Comparison of ENCODE assay signal across 8 cellular contexts in the genomic region with DNA sequence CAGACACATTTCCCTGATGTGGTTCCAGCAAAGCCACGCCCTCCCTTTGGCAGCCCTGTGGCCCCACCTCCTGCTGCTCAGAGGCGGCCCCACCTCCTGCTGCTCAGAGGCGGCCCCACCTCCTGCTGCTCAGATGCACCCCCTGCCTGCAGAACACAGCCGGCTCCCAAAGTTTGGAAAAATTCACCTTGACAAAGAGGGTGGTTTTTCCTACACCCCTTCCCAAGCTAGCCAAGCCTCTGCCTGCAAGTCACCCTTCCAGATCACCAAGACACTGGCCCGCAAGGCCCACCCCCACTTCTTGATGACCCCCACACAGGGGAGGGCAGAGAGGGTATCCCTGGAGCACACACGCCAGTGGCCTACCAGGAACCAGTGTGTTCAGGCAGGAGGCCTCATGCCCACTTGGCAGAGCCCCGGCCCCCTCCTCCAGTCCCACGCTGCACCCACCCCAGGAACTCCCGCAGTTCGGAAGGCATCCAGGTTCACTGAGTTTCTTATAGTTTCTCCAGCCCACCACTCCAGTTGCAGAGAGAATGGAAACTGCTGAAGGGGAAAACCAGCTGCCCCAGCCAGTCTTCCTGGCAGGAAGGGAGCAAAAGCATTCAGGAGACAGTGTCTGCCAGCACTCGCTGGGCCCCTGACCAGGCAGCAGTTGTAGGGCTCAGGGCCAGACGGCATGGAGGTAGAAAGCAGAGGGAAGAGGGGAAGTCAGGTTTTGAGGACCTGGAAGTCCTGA. TPM values are rescaled to one million over a fixed set of nuclear protein-coding genes. Genes with fewer than 3 reads are reported as not detected.
DNase-seq lines count a peak whose midpoint lies in the region; ATAC-seq, FAIRE-seq and TF ChIP-seq lines count a peak whose summit lies in the region.

No MANE protein-coding gene starts in this region.

- no peaks in the 10 kb centered on the region for H3K79me2 ChIP-seq in HepG2 (ENCODE audit: insufficient read depth, low read length)

- H4K20me1 ChIP-seq in HepG2 (ENCODE audit: insufficient read depth, low read length), result no peaks in the 10 kb centered on the region

- CTCF ChIA-PET in HepG2 (lab: Yijun Ruan, JAX; ENCODE audit: low intra/inter-chr PET ratio, low total read pairs), result no interaction called here

- TF ChIP-seq POLR2A in HepG2 (IDR thresholded peaks at IDR 0.05; ENCODE audit: insufficient read depth in 1 of 2, low read depth in 2 of 2, low read length in 2 of 2), result no peak

- POLR2A ChIA-PET in HepG2 (lab: Yijun Ruan, JAX), result no interaction called here

- in situ Hi-C loops in HepG2 (cut with HindIII; ENCODE audit: extremely low pct_ligation_motif_present, low pct_unique_long_range_greater_than_20kb), result no loop called here

- H3K9ac ChIP-seq in HepG2 (ENCODE audit: insufficient read depth, low read depth, low read length), result no peak overlapping the region

- no peak overlapping the region for H3K4me2 ChIP-seq in HepG2 (ENCODE audit: low read depth, low read length)

- H2AFZ ChIP-seq in HepG2 (ENCODE audit: low read length), result no peak overlapping the region

- DNase-seq in NCI-H1105 treated with DMSO at 0.1 percent for 48 hours (lab: John Stamatoyannopoulos, UW), result peak; percentile 44
- peak; percentile 52 for DNase-seq in activated CD4-positive, CD25-positive, alpha-beta regulatory T cell treated with anti-CD3 and anti-CD28 coated beads, Interleukin-2, amount 50 U/mL, for 72 hours
- DNase-seq in central memory CD4-positive, alpha-beta T cell, result peak; percentile 85
- peak; percentile 41 for DNase-seq in HepG2 (ENCODE audit: low spot score)
- peak; percentile 54 to 70 (median 67) for DNase-seq in stimulated activated CD4-positive, alpha-beta T cell treated with anti-CD3 and anti-CD28 coated beads, TNF-alpha, amount 100 ng/mL, for 1 hour (ENCODE audit: low read depth in 3 of 3, low spot score in 1 of 3)

- H3K36me3 ChIP-seq in HepG2 (replicated peaks in 1 of 2; ENCODE audit: control insufficient read depth in 1 of 2, insufficient read depth in 2 of 2, low read length in 2 of 2), result no peaks in the 10 kb centered on the region

- H3K27ac ChIP-seq in 22Rv1, result no peak overlapping the region
- no peak overlapping the region for H3K27ac ChIP-seq in HepG2 (ENCODE audit: extremely low read length, insufficient read depth, low read length)

- no peak overlapping the region for H3K4me3 ChIP-seq in HepG2 (replicated peaks in 1 of 3; ENCODE audit: insufficient read depth in 1 of 3, low read depth in 2 of 3, low read length in 3 of 3)

- FAIRE-seq in HepG2 (lab: Jason Lieb, UNC), result peak; percentile 44

- intact Hi-C loops in HepG2 (cut with micrococcal nuclease; ENCODE audit: unreplicated experiment), result loop anchor here (10.0 kb wide), 1 partner anchor 277 kb away; no protein-coding TSS in a partner anchor

- TF ChIP-seq RAD21 in HepG2 (CRISPR knock-in tag; IDR thresholded peaks at IDR 0.05), result no peak

- no peak for TF ChIP-seq EP300 in HepG2 (IDR thresholded peaks at IDR 0.05; ENCODE audit: low read depth in 2 of 2, low read length in 2 of 2)
- TF ChIP-seq EP300 in HepG2 (CRISPR knock-in tag; IDR thresholded peaks at IDR 0.05; ENCODE audit: borderline replicate concordance), result no peak

- WGBS in HepG2 (ENCODE audit: low lambda C conversion rate), result 52% methylated on average over 9 of the region's 12 CpGs

- peak; percentile 95 for ATAC-seq in GM18511 (IDR thresholded peaks at IDR 0.05; ENCODE audit: unreplicated experiment)
- ATAC-seq in HepG2, result peak; percentile 91
- no peak for ATAC-seq in GM19351 (IDR thresholded peaks at IDR 0.05; ENCODE audit: unreplicated experiment)

- H3K4me1 ChIP-seq in HepG2 (ENCODE audit: insufficient read depth, low read length), result peaks cover 36% of the 10 kb centered on the region

- peak; percentile 68 for TF ChIP-seq CTCF in 22Rv1 (IDR thresholded peaks at IDR 0.05)
- TF ChIP-seq CTCF in HepG2 (CRISPR knock-in tag; IDR thresholded peaks at IDR 0.05), result peak; percentile 65

- H3K9me3 ChIP-seq in HepG2 (ENCODE audit: low read length), result no peaks in the 10 kb centered on the region

- BruUV-seq in HepG2 (replicated peaks; lab: Mats Ljungman, UMichigan), result no TSS peak

- H3K27me3 ChIP-seq in HepG2 (ENCODE audit: control insufficient read depth in 1 of 2, insufficient read depth in 2 of 2, low read length in 2 of 2), result peaks cover 6 to 26% of the 10 kb centered on the region in 2 experiments

TF ChIP-seq in HepG2, 621 proteins besides CTCF, POLR2A, EP300 and RAD21 (continues in another document):
- TF ChIP-seq, protein P1, sequence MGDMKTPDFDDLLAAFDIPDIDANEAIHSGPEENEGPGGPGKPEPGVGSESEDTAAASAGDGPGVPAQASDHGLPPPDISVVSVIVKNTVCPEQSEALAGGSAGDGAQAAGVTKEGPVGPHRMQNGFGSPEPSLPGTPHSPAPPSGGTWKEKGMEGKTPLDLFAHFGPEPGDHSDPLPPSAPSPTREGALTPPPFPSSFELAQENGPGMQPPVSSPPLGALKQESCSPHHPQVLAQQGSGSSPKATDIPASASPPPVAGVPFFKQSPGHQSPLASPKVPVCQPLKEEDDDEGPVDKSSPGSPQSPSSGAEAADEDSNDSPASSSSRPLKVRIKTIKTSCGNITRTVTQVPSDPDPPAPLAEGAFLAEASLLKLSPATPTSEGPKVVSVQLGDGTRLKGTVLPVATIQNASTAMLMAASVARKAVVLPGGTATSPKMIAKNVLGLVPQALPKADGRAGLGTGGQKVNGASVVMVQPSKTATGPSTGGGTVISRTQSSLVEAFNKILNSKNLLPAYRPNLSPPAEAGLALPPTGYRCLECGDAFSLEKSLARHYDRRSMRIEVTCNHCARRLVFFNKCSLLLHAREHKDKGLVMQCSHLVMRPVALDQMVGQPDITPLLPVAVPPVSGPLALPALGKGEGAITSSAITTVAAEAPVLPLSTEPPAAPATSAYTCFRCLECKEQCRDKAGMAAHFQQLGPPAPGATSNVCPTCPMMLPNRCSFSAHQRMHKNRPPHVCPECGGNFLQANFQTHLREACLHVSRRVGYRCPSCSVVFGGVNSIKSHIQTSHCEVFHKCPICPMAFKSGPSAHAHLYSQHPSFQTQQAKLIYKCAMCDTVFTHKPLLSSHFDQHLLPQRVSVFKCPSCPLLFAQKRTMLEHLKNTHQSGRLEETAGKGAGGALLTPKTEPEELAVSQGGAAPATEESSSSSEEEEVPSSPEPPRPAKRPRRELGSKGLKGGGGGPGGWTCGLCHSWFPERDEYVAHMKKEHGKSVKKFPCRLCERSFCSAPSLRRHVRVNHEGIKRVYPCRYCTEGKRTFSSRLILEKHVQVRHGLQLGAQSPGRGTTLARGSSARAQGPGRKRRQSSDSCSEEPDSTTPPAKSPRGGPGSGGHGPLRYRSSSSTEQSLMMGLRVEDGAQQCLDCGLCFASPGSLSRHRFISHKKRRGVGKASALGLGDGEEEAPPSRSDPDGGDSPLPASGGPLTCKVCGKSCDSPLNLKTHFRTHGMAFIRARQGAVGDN (CRISPR knock-in tag; IDR thresholded peaks at IDR 0.05), result peak; percentile 21; the same call in 1 of the 2 replicates
- TF ChIP-seq AHR (CRISPR knock-in tag; IDR thresholded peaks at IDR 0.05), result no peak

RNA-seq across cellular contexts. Expression of a gene that starts 2.3 kb away (rescaled TPM):
- not detected in 2 replicates for total RNA-seq in HepG2 (2016; rRNA removed; fragmentation: Illumina TruSeq; extraction: Trizol)
- total RNA-seq in HepG2 (2016; cell fraction: cytosol; rRNA removed; fragmentation: Illumina TruSeq; extraction: Trizol; ENCODE audit: low read depth), result not detected in 2 replicates
- total RNA-seq in HepG2 (2016; cell fraction: insoluble cytoplasmic fraction; rRNA removed; fragmentation: Illumina TruSeq; extraction: Trizol), result 0.04 TPM in 1 of 2 replicates, not detected in the other
- total RNA-seq in HepG2 (2016; cell fraction: membrane; rRNA removed; fragmentation: Illumina TruSeq; extraction: Trizol), result not detected in 2 replicates
- total RNA-seq in HepG2 (2016; cell fraction: nucleus; rRNA removed; fragmentation: Illumina TruSeq; extraction: Trizol), result not detected in 2 replicates
- 0.07 and 0.09 TPM in 2 replicates for polyA plus RNA-seq in HepG2 (2011; rRNA removed)
- 0.13 TPM in 1 of 2 replicates, not detected in the other for polyA plus RNA-seq in HepG2 (2011; cell fraction: cytosol; rRNA removed)
- 0.14 and 0.19 TPM in 2 replicates for polyA plus RNA-seq in HepG2 (2011; cell fraction: nucleus; rRNA removed)
- polyA plus RNA-seq in HepG2 (2012), result 0.05 TPM in 1 of 2 replicates, not detected in the other
- not detected in 2 replicates for polyA plus RNA-seq in HepG2 (2016; cell fraction: cytosol; fragmentation: Illumina TruSeq; extraction: Trizol; ENCODE audit: low read depth)
- polyA plus RNA-seq in HepG2 (2016; cell fraction: insoluble cytoplasmic fraction; fragmentation: Illumina TruSeq; extraction: Trizol; ENCODE audit: low read depth), result not detected in 2 replicates
- polyA plus RNA-seq in HepG2 (2016; cell fraction: membrane; fragmentation: Illumina TruSeq; extraction: Trizol; ENCODE audit: low read depth), result not detected in 2 replicates
- not detected in 2 replicates for polyA plus RNA-seq in HepG2 (2016; cell fraction: nucleus; fragmentation: Illumina TruSeq; extraction: Trizol; ENCODE audit: insufficient read depth, low read depth)
- polyA minus RNA-seq in HepG2 (2011; rRNA and poly(A)+ RNA removed; ENCODE audit: low replicate concordance), result 0.06 TPM in 1 of 2 replicates, not detected in the other
- polyA minus RNA-seq in HepG2 (2011; cell fraction: cytosol; rRNA and poly(A)+ RNA removed), result not detected in 2 replicates
- not detected in 2 replicates for polyA minus RNA-seq in HepG2 (2011; cell fraction: nucleus; rRNA and poly(A)+ RNA removed)

RNA-seq across cellular contexts. Expression of a gene that starts 15.6 kb away (rescaled TPM):
- 0.87 and 3.4 TPM in 2 replicates for total RNA-seq in HepG2 (2016; rRNA removed; fragmentation: Illumina TruSeq; extraction: Trizol)
- total RNA-seq in HepG2 (2016; cell fraction: cytosol; rRNA removed; fragmentation: Illumina TruSeq; extraction: Trizol; ENCODE audit: low read depth), result 0.26 and 0.61 TPM in 2 replicates
- total RNA-seq in HepG2 (2016; cell fraction: insoluble cytoplasmic fraction; rRNA removed; fragmentation: Illumina TruSeq; extraction: Trizol), result 1.0 and 3.1 TPM in 2 replicates
- total RNA-seq in HepG2 (2016; cell fraction: membrane; rRNA removed; fragmentation: Illumina TruSeq; extraction: Trizol), result 0.62 and 0.87 TPM in 2 replicates
- 5.3 and 6.5 TPM in 2 replicates for total RNA-seq in HepG2 (2016; cell fraction: nucleus; rRNA removed; fragmentation: Illumina TruSeq; extraction: Trizol)
- polyA plus RNA-seq in HepG2 (2011; rRNA removed), result 22.1 and 24.8 TPM in 2 replicates
- polyA plus RNA-seq in HepG2 (2011; cell fraction: cytosol; rRNA removed), result 19.5 and 19.8 TPM in 2 replicates
- 43.8 and 44.7 TPM in 2 replicates for polyA plus RNA-seq in HepG2 (2011; cell fraction: nucleus; rRNA removed)
- polyA plus RNA-seq in HepG2 (2012), result 8.7 and 13.5 TPM in 2 replicates
- polyA plus RNA-seq in HepG2 (2016; cell fraction: cytosol; fragmentation: Illumina TruSeq; extraction: Trizol; ENCODE audit: low read depth), result 0.54 TPM in 2 replicates
- 1.1 and 1.9 TPM in 2 replicates for polyA plus RNA-seq in HepG2 (2016; cell fraction: insoluble cytoplasmic fraction; fragmentation: Illumina TruSeq; extraction: Trizol; ENCODE audit: low read depth)
- polyA plus RNA-seq in HepG2 (2016; cell fraction: membrane; fragmentation: Illumina TruSeq; extraction: Trizol; ENCODE audit: low read depth), result 0.57 and 1.1 TPM in 2 replicates
- 13.1 and 18.2 TPM in 2 replicates for polyA plus RNA-seq in HepG2 (2016; cell fraction: nucleus; fragmentation: Illumina TruSeq; extraction: Trizol; ENCODE audit: insufficient read depth, low read depth)
- polyA minus RNA-seq in HepG2 (2011; rRNA and poly(A)+ RNA removed; ENCODE audit: low replicate concordance), result 2.2 and 25.7 TPM in 2 replicates
- polyA minus RNA-seq in HepG2 (2011; cell fraction: cytosol; rRNA and poly(A)+ RNA removed), result 5.1 and 9.0 TPM in 2 replicates
- polyA minus RNA-seq in HepG2 (2011; cell fraction: nucleus; rRNA and poly(A)+ RNA removed), result 12.7 and 17.7 TPM in 2 replicates
